Comparison of ENCODE assay signal across 1 cellular context in the genomic region with DNA sequence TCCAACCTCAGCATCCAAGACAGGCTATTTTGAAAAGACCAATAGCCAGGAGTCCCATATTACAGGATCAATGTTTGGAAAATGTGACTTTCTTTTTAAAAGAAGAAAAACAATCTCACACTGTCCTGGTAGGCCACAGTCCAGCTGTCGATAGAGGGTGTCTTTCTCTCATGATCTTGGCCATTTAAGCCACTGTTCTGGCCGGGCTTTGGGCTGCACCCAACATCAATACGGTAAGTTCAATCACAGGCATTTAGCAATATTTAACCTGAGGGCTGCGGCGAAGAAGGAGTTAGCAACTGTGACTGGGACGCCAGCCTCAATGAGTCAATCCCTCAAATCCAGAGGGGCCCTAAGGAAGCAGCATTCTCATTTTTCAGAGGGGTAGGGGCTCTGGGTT.
TF ChIP-seq lines count a peak whose summit lies in the region.

No MANE protein-coding gene starts in this region.

TF ChIP-seq in HepG2, 621 proteins besides CTCF, POLR2A, EP300 and RAD21 (continued from another document):
- TF ChIP-seq ZNF766 (CRISPR knock-in tag; IDR thresholded peaks at IDR 0.05; ENCODE audit: borderline replicate concordance) = no peak
- TF ChIP-seq WIZ (CRISPR knock-in tag; IDR thresholded peaks at IDR 0.05) = no peak
- TF ChIP-seq E2F2 (CRISPR knock-in tag; IDR thresholded peaks at IDR 0.05; ENCODE audit: borderline replicate concordance) = no peak
- no peak for TF ChIP-seq ZNF317 (CRISPR knock-in tag; IDR thresholded peaks at IDR 0.05)
- no peak for TF ChIP-seq ZBTB7A (CRISPR knock-in tag; IDR thresholded peaks at IDR 0.05)
- no peak for TF ChIP-seq JDP2 (CRISPR knock-in tag; IDR thresholded peaks at IDR 0.05; ENCODE audit: borderline replicate concordance)
- no peak for TF ChIP-seq ZBTB14 (CRISPR knock-in tag; IDR thresholded peaks at IDR 0.05)
- no peak for TF ChIP-seq CREB3 (CRISPR knock-in tag; IDR thresholded peaks at IDR 0.05)
- no peak for TF ChIP-seq HIVEP1 (CRISPR knock-in tag; IDR thresholded peaks at IDR 0.05)
- TF ChIP-seq ZNF101 (CRISPR knock-in tag; IDR thresholded peaks at IDR 0.05; ENCODE audit: borderline replicate concordance, low read depth) = no peak
- no peak for TF ChIP-seq HCFC1 (IDR thresholded peaks at IDR 0.05; ENCODE audit: low read depth, low read length)
- TF ChIP-seq REPIN1 (CRISPR knock-in tag; IDR thresholded peaks at IDR 0.05; ENCODE audit: borderline replicate concordance, low read depth) = no peak
- no peak for TF ChIP-seq ZNF781 (CRISPR knock-in tag; IDR thresholded peaks at IDR 0.05; ENCODE audit: borderline replicate concordance, not compliant biosample characterization)
- no peak for TF ChIP-seq ELF4 (CRISPR knock-in tag; IDR thresholded peaks at IDR 0.05; ENCODE audit: borderline replicate concordance)
- TF ChIP-seq ZSCAN25 (CRISPR knock-in tag; IDR thresholded peaks at IDR 0.05) = no peak
- TF ChIP-seq IKZF4 (CRISPR knock-in tag; IDR thresholded peaks at IDR 0.05; ENCODE audit: borderline replicate concordance, low read depth, not compliant biosample characterization) = no peak
TF ChIP-seq in HepG2: peak in this region for 0.
